Comparison of ENCODE assay signal across 2 cellular contexts in genomic region chr12:109897029-109897428, GRCh38.
TF ChIP-seq lines count a peak whose summit lies in the region.

No MANE protein-coding gene starts in this region.

TF ChIP-seq in IMR-90, 13 proteins besides CTCF, POLR2A, EP300 and RAD21:
- TF ChIP-seq ELK1 (IDR thresholded peaks at IDR 0.05; ENCODE audit: borderline replicate concordance, low read depth, low read length): no peak
- TF ChIP-seq NFE2L2 (IDR thresholded peaks at IDR 0.05; ENCODE audit: low read depth, low read length): no peak
- no peak for TF ChIP-seq RFX5 (IDR thresholded peaks at IDR 0.05; ENCODE audit: low read depth, low read length)
- TF ChIP-seq SMC3 (IDR thresholded peaks at IDR 0.05; ENCODE audit: low read depth, low read length): no peak
- TF ChIP-seq BHLHE40 (IDR thresholded peaks at IDR 0.05; ENCODE audit: low read depth, low read length): no peak
- TF ChIP-seq MAFK (IDR thresholded peaks at IDR 0.05; ENCODE audit: low read depth, low read length): no peak
- TF ChIP-seq MAZ (IDR thresholded peaks at IDR 0.05; ENCODE audit: borderline replicate concordance, low read depth, low read length): no peak
- no peak for TF ChIP-seq RCOR1 (IDR thresholded peaks at IDR 0.05; ENCODE audit: insufficient replicate concordance, low read length)
- TF ChIP-seq MXI1 (IDR thresholded peaks at IDR 0.05; ENCODE audit: borderline replicate concordance, low read depth, low read length): no peak
- TF ChIP-seq CEBPB (IDR thresholded peaks at IDR 0.05; ENCODE audit: low read depth, low read length): no peak
- no peak for TF ChIP-seq FOS (IDR thresholded peaks at IDR 0.05; ENCODE audit: low read depth, low read length)
- TF ChIP-seq CHD1 (IDR thresholded peaks at IDR 0.05; ENCODE audit: low read depth, low read length): no peak
TF ChIP-seq in IMR-90: peak in this region for 0.

TF ChIP-seq in K562, 482 proteins besides CTCF, POLR2A, EP300 and RAD21:
- TF ChIP-seq RBM25 (IDR thresholded peaks at IDR 0.05; ENCODE audit: low read depth, low read length, severe bottlenecking): peak; percentile 28
- 0 out of 2 replicates have a peak, but pooled peaks have one; percentile 13 for TF ChIP-seq CBFA2T3 (IDR thresholded peaks at IDR 0.05)
- TF ChIP-seq KDM1A (IDR thresholded peaks at IDR 0.05): no peak
